ENCODE assay signal across 8 cellular contexts in genomic region chr1:112390775-112391602, GRCh38. TPM values are rescaled to one million over a fixed set of nuclear protein-coding genes. Genes with fewer than 3 reads are reported as not detected.
A peak's percentile ranks its signal among the peaks of the same experiment; 100 is the strongest.
DNase-seq lines count a peak whose midpoint lies in the region; ATAC-seq, FAIRE-seq and TF ChIP-seq lines count a peak whose summit lies in the region.

No MANE protein-coding gene starts in this region.

- no peaks in the 10 kb centered on the region for H3K9me3 Mint-ChIP-seq in T-helper 2 cell treated with Interferon-gamma antibody and Interleukin-4, amounts not matched to agents 5 μg/mL and 100 μg/mL, for 36 hours
- H3K9me3 Mint-ChIP-seq in astrocyte (ENCODE audit: unreplicated experiment): no peaks in the 10 kb centered on the region

- peaks cover 8% of the 10 kb centered on the region for H3K79me2 ChIP-seq in astrocyte (ENCODE audit: insufficient read depth, low read length)

- peak overlapping the region; percentile 45 for H3K4me3 ChIP-seq in astrocyte (ENCODE audit: insufficient read depth, low read depth, low read length)
- peak overlapping the region; percentile 48 to 49 for H3K4me3 ChIP-seq in aorta (ENCODE audit: low read length in 2 of 2)

- peak overlapping the region; percentile 84 for H3K4me2 ChIP-seq in astrocyte (ENCODE audit: low read length)

- peak; percentile 77 for TF ChIP-seq CTCF in GM12801 (IDR thresholded peaks at IDR 0.05; ENCODE audit: extremely low read depth, insufficient read length)
- TF ChIP-seq CTCF in astrocyte (IDR thresholded peaks at IDR 0.05; ENCODE audit: insufficient read depth, low read depth, low read length): peak; percentile 95

- peak overlapping the region; percentile 58 for H3K27ac Mint-ChIP-seq in T-helper 2 cell treated with Interferon-gamma antibody and Interleukin-4, amounts not matched to agents 5 μg/mL and 100 μg/mL, for 36 hours
- peak overlapping the region; percentile 89 for H3K27ac Mint-ChIP-seq in astrocyte (ENCODE audit: unreplicated experiment)

- intact Hi-C loops in aorta (cut with DNase I): loop anchor here (1.0 to 5.0 kb wide), 3 partner anchors 75 to 316 kb away; partner anchors contain the start of genes CAPZA1 (in 1 of the 2), RHOC (in 1 of the 2) and ST7L (in 1 of the 2)

- no peak for FAIRE-seq in astrocyte (lab: Jason Lieb, UNC)

- H3K9me3 ChIP-seq in astrocyte (ENCODE audit: insufficient read depth, low read depth, low read length) (no peaks in the 10 kb centered on the region), aorta (ENCODE audit: control insufficient read depth, low read length) (no peaks in the 10 kb centered on the region)

- H3K27me3 Mint-ChIP-seq in T-helper 2 cell treated with Interferon-gamma antibody and Interleukin-4, amounts not matched to agents 5 μg/mL and 100 μg/mL, for 36 hours (ENCODE audit: low read depth): peaks cover 4% of the 10 kb centered on the region
- no peaks in the 10 kb centered on the region for H3K27me3 Mint-ChIP-seq in astrocyte (ENCODE audit: low read depth, unreplicated experiment)

- H4K20me1 ChIP-seq in astrocyte (ENCODE audit: insufficient read depth, low read length): no peaks in the 10 kb centered on the region

- no peaks in the 10 kb centered on the region for H3K36me3 Mint-ChIP-seq in T-helper 2 cell treated with Interferon-gamma antibody and Interleukin-4, amounts not matched to agents 5 μg/mL and 100 μg/mL, for 36 hours (ENCODE audit: low read depth)
- H3K36me3 Mint-ChIP-seq in astrocyte (ENCODE audit: low read depth, unreplicated experiment): no peaks in the 10 kb centered on the region

- peak overlapping the region; percentile 66 for H2AFZ ChIP-seq in astrocyte (ENCODE audit: low read depth, low read length)

- peak; percentile 78 for DNase-seq in NCI-H187 treated with DMSO at 0.1 percent for 48 hours (lab: John Stamatoyannopoulos, UW)
- DNase-seq in T-helper 2 cell treated with Interferon-gamma antibody and Interleukin-4, amounts not matched to agents 5 μg/mL and 100 μg/mL, for 36 hours (ENCODE audit: low spot score): peak; percentile 76
- DNase-seq in astrocyte (ENCODE audit: low read depth): peak; percentile 75
- peak; percentile 87 for DNase-seq in hepatic stellate cell (ENCODE audit: low spot score)
- peak; percentile 81 for DNase-seq in renal cortical epithelial cell (ENCODE audit: low read depth)
- peak; percentile 92 to 93 for DNase-seq in aorta

- peak; percentile 44 for ATAC-seq in HG02884 (IDR thresholded peaks at IDR 0.05; ENCODE audit: unreplicated experiment)
- ATAC-seq in aorta (ENCODE audit: low FRiP score): peak; percentile 93

- peak overlapping the region; percentile 79 for H3K4me3 Mint-ChIP-seq in T-helper 2 cell treated with Interferon-gamma antibody and Interleukin-4, amounts not matched to agents 5 μg/mL and 100 μg/mL, for 36 hours
- peak overlapping the region; percentile 80 for H3K4me3 Mint-ChIP-seq in astrocyte (ENCODE audit: unreplicated experiment)

- WGBS in aorta, 2 donors: 3% methylated on average over 14 to 15 of the region's 15 CpGs

- H3K4me1 ChIP-seq in astrocyte (ENCODE audit: insufficient read depth, low read length): peaks cover 46% of the 10 kb centered on the region
- peaks cover 0 to 4% of the 10 kb centered on the region in 2 donors for H3K4me1 ChIP-seq in aorta (ENCODE audit: control insufficient read depth in 1 of 2, insufficient read depth in 2 of 2, low read length in 2 of 2)

- peaks cover 25% of the 10 kb centered on the region for H3K4me1 Mint-ChIP-seq in T-helper 2 cell treated with Interferon-gamma antibody and Interleukin-4, amounts not matched to agents 5 μg/mL and 100 μg/mL, for 36 hours (ENCODE audit: low read depth)
- H3K4me1 Mint-ChIP-seq in astrocyte (ENCODE audit: low read depth, unreplicated experiment): peaks cover 38% of the 10 kb centered on the region

- H3K27me3 ChIP-seq in astrocyte (ENCODE audit: insufficient read depth, low read length) (no peaks in the 10 kb centered on the region), aorta (ENCODE audit: control insufficient read depth in 1 of 2, insufficient read depth in 2 of 2, low read length in 1 of 2) (no peaks in the 10 kb centered on the region)

- H3K27ac ChIP-seq in astrocyte (ENCODE audit: low read depth, low read length) (peak overlapping the region; percentile 67), aorta (ENCODE audit: low read depth in 1 of 2, low read length in 2 of 2) (peak overlapping the region; percentile 48 to 73)

- no peaks in the 10 kb centered on the region for H3K36me3 ChIP-seq in astrocyte (ENCODE audit: insufficient read depth, low read length)
- H3K36me3 ChIP-seq in aorta (ENCODE audit: control insufficient read depth in 1 of 2, insufficient read depth in 2 of 2, low read length in 1 of 2): no peaks in the 10 kb centered on the region

- H3K9ac ChIP-seq in astrocyte (ENCODE audit: low read length): peak overlapping the region; percentile 68

RNA-seq across cellular contexts. Expression of gene CTTNBP2NL, which starts 5.0 kb away (rescaled TPM):
- 83.0 and 91.9 TPM in 2 replicates for total RNA-seq in astrocyte
- total RNA-seq in renal cortical epithelial cell: 24.0 and 83.8 TPM in 2 replicates
- 10 to 100 TPM; 59.2 to 65.8 TPM for total RNA-seq in aorta
- polyA plus RNA-seq in aorta: 1 to 10 TPM; 7.9 to 9.5 TPM

Comparison
In these comparisons a context has a peak if more than half of its experiments do, and no peak if none do; other contexts are left out.
1. Peak in every context shown above with its lines: DNase-seq, ATAC-seq, H3K4me3 ChIP-seq and H3K27ac ChIP-seq.